Comparison of ENCODE assay signal across 8 cellular contexts in the genomic region with DNA sequence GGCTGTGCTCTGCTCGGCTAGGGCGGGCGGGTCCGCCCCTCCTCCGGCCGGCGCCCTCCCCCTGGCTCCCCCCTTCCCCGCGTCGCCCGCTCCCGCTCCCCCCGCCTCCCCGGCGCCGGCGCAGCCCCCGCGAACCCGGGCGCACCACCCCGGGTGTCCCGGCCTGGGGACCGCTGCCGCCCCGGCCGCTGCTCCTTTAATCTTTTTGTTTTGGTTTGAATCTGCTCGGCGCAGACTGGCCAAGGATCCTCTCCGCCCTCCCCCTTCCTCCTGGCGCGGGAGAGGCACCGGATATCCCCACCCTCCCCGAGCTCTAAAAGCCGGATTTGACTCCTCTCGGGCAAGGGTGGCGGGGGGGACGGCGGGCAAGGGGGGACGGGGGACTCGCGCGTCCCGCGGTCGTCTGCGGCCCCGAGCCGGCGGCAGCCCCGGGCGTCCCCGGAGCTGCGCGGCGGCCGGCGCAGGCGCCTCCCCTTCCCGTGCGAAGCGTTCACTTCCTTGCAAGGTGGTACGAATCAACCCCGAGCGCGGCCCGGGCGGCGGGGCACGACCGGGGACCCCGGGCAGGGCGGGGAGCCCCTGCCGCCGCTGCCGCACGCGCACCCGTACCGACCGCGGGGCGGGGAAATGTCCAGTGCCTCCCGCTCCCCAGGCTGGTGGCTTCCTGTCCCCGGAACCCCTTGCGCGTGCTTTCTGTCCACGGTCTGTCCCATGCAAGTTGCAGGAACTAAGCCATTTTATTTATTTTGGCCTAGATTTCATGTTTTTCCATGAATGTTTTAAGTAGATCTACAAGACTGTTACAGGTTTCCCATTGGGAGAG.
A peak's percentile ranks its signal among the peaks of the same experiment; 100 is the strongest.
DNase-seq lines count a peak whose midpoint lies in the region; ATAC-seq and FAIRE-seq lines count a peak whose summit lies in the region.

A gene with protein sequence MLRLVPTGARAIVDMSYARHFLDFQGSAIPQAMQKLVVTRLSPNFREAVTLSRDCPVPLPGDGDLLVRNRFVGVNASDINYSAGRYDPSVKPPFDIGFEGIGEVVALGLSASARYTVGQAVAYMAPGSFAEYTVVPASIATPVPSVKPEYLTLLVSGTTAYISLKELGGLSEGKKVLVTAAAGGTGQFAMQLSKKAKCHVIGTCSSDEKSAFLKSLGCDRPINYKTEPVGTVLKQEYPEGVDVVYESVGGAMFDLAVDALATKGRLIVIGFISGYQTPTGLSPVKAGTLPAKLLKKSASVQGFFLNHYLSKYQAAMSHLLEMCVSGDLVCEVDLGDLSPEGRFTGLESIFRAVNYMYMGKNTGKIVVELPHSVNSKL (minus strand): TSS at position 11 of the 823 bp plus-strand sequence. CDS start 81 bp downstream, outside the sequence.

- DNase-seq in AG08395 (ENCODE audit: low spot score) (peak; percentile 79), NCI-H446 treated with DMSO at 0.1 percent for 48 hours (lab: John Stamatoyannopoulos, UW) (peak; percentile 49)
- peak; percentile 57 to 70 for DNase-seq in central memory CD8-positive, alpha-beta T cell (ENCODE audit: low spot score in 2 of 2)
- DNase-seq in stimulated activated CD4-positive, alpha-beta T cell treated with anti-CD3 and anti-CD28 coated beads, Interleukin-12 subunit alpha, Interleukin-12 subunit beta, amount 100 ng/mL, for 4 hours: peak; percentile 71

- peak; percentile 30 for FAIRE-seq in islet of Langerhans (lab: Jason Lieb, UNC)

- no peaks in the 10 kb centered on the region for H3K27me3 Mint-ChIP-seq in central memory CD8-positive, alpha-beta T cell

- ATAC-seq in GM19023 (IDR thresholded peaks at IDR 0.05; ENCODE audit: unreplicated experiment) (peak; percentile 49), HG03159 (IDR thresholded peaks at IDR 0.05; ENCODE audit: unreplicated experiment) (peak; percentile 48)
- peak; percentile 58 to 62 for ATAC-seq in activated CD4-positive, CD25-positive, alpha-beta regulatory T cell treated with anti-CD3 and anti-CD28 coated beads, Interleukin-2, amount 50 U/mL, for 24 hours
- peak; percentile 50 for ATAC-seq in central memory CD8-positive, alpha-beta T cell (replicated peaks; ENCODE audit: extremely low read depth, poor library complexity, severe bottlenecking)

- peaks cover 22% of the 10 kb centered on the region for H3K36me3 Mint-ChIP-seq in central memory CD8-positive, alpha-beta T cell (ENCODE audit: insufficient read depth)

- peak within 1 kb of the TSS; percentile 98 for H3K4me3 Mint-ChIP-seq in central memory CD8-positive, alpha-beta T cell

- peak within 1 kb of the TSS; percentile 99 for H3K27ac Mint-ChIP-seq in central memory CD8-positive, alpha-beta T cell (ENCODE audit: low read depth)

- H3K9me3 Mint-ChIP-seq in central memory CD8-positive, alpha-beta T cell: no peaks in the 10 kb centered on the region

- peaks cover 67% of the 10 kb centered on the region for H3K4me1 Mint-ChIP-seq in central memory CD8-positive, alpha-beta T cell

Comparison
In these comparisons a context has a peak if more than half of its experiments do, and no peak if none do; other contexts are left out.
1. Peak in every context shown above with its lines: DNase-seq and ATAC-seq.